ENCODE assay signal across 28 cellular contexts in the genomic region with DNA sequence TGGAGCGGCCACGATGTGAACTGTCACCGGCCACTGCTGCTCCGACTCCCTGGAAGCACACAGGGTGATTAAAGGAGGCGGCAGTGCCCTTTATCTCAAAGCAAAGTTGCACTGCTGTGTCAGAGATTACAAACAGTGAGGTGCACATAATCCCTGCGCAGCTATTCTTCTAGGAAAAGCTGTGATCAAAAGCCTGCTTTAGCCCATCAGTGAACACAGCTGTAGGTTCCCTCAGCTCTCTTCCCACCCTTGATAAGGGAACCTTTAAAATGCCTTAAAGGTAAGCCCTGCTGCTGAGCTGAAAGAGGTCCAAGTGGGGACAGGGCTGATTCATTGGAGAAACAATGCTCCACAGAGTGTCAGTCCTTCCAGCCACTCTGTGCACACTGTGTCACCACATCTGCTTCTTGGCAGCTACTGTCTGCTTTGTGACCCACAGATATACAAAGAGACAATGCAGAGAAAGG.
DNase-seq lines count a peak whose midpoint lies in the region; ATAC-seq, FAIRE-seq and TF ChIP-seq lines count a peak whose summit lies in the region.
"Had no signal": no experiment of that assay in that cellular context is flagged by ENCODE, and none has a peak within 500 bp of the region (broad histone marks: within the 10 kb centered on the region; RNA-seq: fewer than 3 reads in every experiment).

No MANE protein-coding gene starts in this region.

- H3K9ac ChIP-seq in mesendoderm (ENCODE audit: low read length) = no peak overlapping the region
- H3K9ac ChIP-seq: parathyroid adenoma had no signal

- no peak overlapping the region for H2BK15ac ChIP-seq in mesendoderm (replicated peaks; ENCODE audit: low read depth)

- H3K36me3 ChIP-seq in ectodermal cell (ENCODE audit: control insufficient read depth, insufficient read depth, low read length) (no peaks in the 10 kb centered on the region), mesendoderm (ENCODE audit: control insufficient read depth, insufficient read depth, low read length) (no peaks in the 10 kb centered on the region)
- H3K36me3 ChIP-seq: adrenal gland, brain microvascular endothelial cell, right atrium auricular region had no signal

- H3K4ac ChIP-seq in mesendoderm (ENCODE audit: low read depth, low read length) = no peak overlapping the region

- no peak overlapping the region for H3K27ac Mint-ChIP-seq in natural killer cell treated with Interleukin-12 subunit alpha and Interleukin-12 subunit beta and Interleukin-15 and Interleukin-18, amount 100 ng/mL, for 72 hours
- H3K27ac Mint-ChIP-seq: activated CD8-positive, alpha-beta T cell treated with anti-CD3 and anti-CD28 coated beads, Interleukin-2, amount 10 ng/mL, durations not matched to agents 7 days and 5 days; activated naive CD4-positive, alpha-beta T cell treated with anti-CD3 and anti-CD28 coated beads for 36 hours; B cell; natural killer cell had no signal

- FAIRE-seq in GM12891 (lab: Jason Lieb, UNC) = no peak
- FAIRE-seq: urothelium cell line had no signal

- no peak overlapping the region for H3K4me3 ChIP-seq in ectodermal cell (ENCODE audit: insufficient read depth, low read depth, low read length)
- H3K4me3 ChIP-seq in mesendoderm (ENCODE audit: low read length) = no peak overlapping the region
- H3K4me3 ChIP-seq: adrenal gland, right atrium auricular region had no signal

- peak overlapping the region; percentile 8 for H3K27ac ChIP-seq in ectodermal cell (ENCODE audit: insufficient read depth, low read depth, low read length, poor library complexity, severe bottlenecking)
- H3K27ac ChIP-seq in mesendoderm (ENCODE audit: low read depth, low read length) = no peak overlapping the region
- peak overlapping the region; percentile 68 for H3K27ac ChIP-seq in substantia nigra (ENCODE audit: low read depth, low read length, poor library complexity, severe bottlenecking)
- H3K27ac ChIP-seq: adrenal gland, brain microvascular endothelial cell, epithelial cell of prostate, parathyroid adenoma, right atrium auricular region, VCaP had no signal

- TF ChIP-seq POLR2A in GM12891 (IDR thresholded peaks at IDR 0.05; ENCODE audit: low read depth, low read length) = no peak

- H3K9me3 Mint-ChIP-seq in natural killer cell treated with Interleukin-12 subunit alpha and Interleukin-12 subunit beta and Interleukin-15 and Interleukin-18, amount 100 ng/mL, for 72 hours = no peaks in the 10 kb centered on the region
- H3K9me3 Mint-ChIP-seq: activated naive CD4-positive, alpha-beta T cell treated with anti-CD3 and anti-CD28 coated beads for 36 hours; CD8-positive, alpha-beta memory T cell; natural killer cell had no signal

- H3K4me2 ChIP-seq in mesendoderm (ENCODE audit: low read length) = no peak overlapping the region

- H3K56ac ChIP-seq in mesendoderm (ENCODE audit: low read length) = no peak overlapping the region

- no peak overlapping the region for H4K8ac ChIP-seq in mesendoderm (ENCODE audit: low read depth, low read length)

- 55 to 79% methylated on average over 6 of the region's 6 CpGs for WGBS in ectodermal cell, 2 experiments
- no CpG with 5 or more reads among the region's 6 CpGs for WGBS in mesendoderm (ENCODE audit: extremely low coverage, insufficient coverage, low lambda C conversion rate)

- ATAC-seq in natural killer cell treated with Interleukin-12 subunit alpha and Interleukin-12 subunit beta and Interleukin-15 and Interleukin-18, amount 100 ng/mL, for 72 hours = no peak
- ATAC-seq: activated CD8-positive, alpha-beta T cell treated with anti-CD3 and anti-CD28 coated beads, Interleukin-2, amount 10 ng/mL, durations not matched to agents 7 days and 5 days; stimulated activated naive CD8-positive, alpha-beta T cell treated with anti-CD3 and anti-CD28 coated beads, Interleukin-15, Interleukin-2, amounts not matched to agents 100 U/mL and 50 U/mL, for 24 hours had no signal

- no peak overlapping the region for H2BK5ac ChIP-seq in mesendoderm (ENCODE audit: low read length)

- no peak overlapping the region for H2BK120ac ChIP-seq in mesendoderm (ENCODE audit: low read depth, low read length)

- no peak overlapping the region for H2AK5ac ChIP-seq in mesendoderm (ENCODE audit: low read length)

- H3K79me2 ChIP-seq in mesendoderm (ENCODE audit: control insufficient read depth, insufficient read depth, low read length) = no peaks in the 10 kb centered on the region
- H3K79me2 ChIP-seq: parathyroid adenoma had no signal

- H3K4me1 Mint-ChIP-seq in natural killer cell treated with Interleukin-12 subunit alpha and Interleukin-12 subunit beta and Interleukin-15 and Interleukin-18, amount 100 ng/mL, for 72 hours (ENCODE audit: low read depth in 2 of 2) = no peaks in the 10 kb centered on the region
- H3K4me1 Mint-ChIP-seq: B cell; CD8-positive, alpha-beta memory T cell; natural killer cell had no signal

- H3K18ac ChIP-seq in mesendoderm (ENCODE audit: low read length) = no peak overlapping the region

- H3K36me3 Mint-ChIP-seq in natural killer cell treated with Interleukin-12 subunit alpha and Interleukin-12 subunit beta and Interleukin-15 and Interleukin-18, amount 100 ng/mL, for 72 hours = no peaks in the 10 kb centered on the region
- H3K36me3 Mint-ChIP-seq: natural killer cell had no signal

- no peak overlapping the region for H3K23ac ChIP-seq in mesendoderm (ENCODE audit: low read length)

- H4K5ac ChIP-seq in mesendoderm (ENCODE audit: low read length) = no peak overlapping the region

- H3K79me1 ChIP-seq in mesendoderm (ENCODE audit: low read length) = no peaks in the 10 kb centered on the region

- peak; percentile 71 for DNase-seq in OCI-M1 (lab: John Stamatoyannopoulos, UW)
- peak; percentile 50 for DNase-seq in mesendoderm
- peak in 43 of 49 donors; percentile 2 to 86 (median 39) for DNase-seq in substantia nigra (lab: John Stamatoyannopoulos, UW)
- DNase-seq in natural killer cell treated with Interleukin-12 subunit alpha and Interleukin-12 subunit beta and Interleukin-15 and Interleukin-18, amount 100 ng/mL, for 72 hours (ENCODE audit: low spot score) = no peak
- DNase-seq in GM12891 (ENCODE audit: insufficient read length, low spot score) = no peak
- DNase-seq in islet precursor cell = no peak
- DNase-seq: activated CD4-positive, alpha-beta T cell treated with anti-CD3 and anti-CD28 coated beads for 4 hours; activated CD8-positive, alpha-beta T cell treated with anti-CD3 and anti-CD28 coated beads, Interleukin-2, amount 10 ng/mL, durations not matched to agents 7 days and 5 days; activated naive CD4-positive, alpha-beta T cell treated with anti-CD3 and anti-CD28 coated beads for 36 hours; adrenal gland; brain microvascular endothelial cell; CD8-positive, alpha-beta memory T cell; DMS 273 treated with DMSO at 0.1 percent for 48 hours; effector CD8-positive, alpha-beta T cell; natural killer cell; NCI-H1417 treated with DMSO at 0.1 percent for 48 hours; NCI-H345; stimulated activated CD4-positive, alpha-beta T cell treated with anti-CD3 and anti-CD28 coated beads, Interleukin-1b, Interleukin-23, amount 100 ng/mL, for 48 hours; stimulated activated naive CD8-positive, alpha-beta T cell treated with anti-CD3 and anti-CD28 coated beads, Interleukin-15, Interleukin-2, amounts not matched to agents 100 U/mL and 50 U/mL, for 24 hours; SW 1271; T-helper 9 cell had no signal

- H3K4me3 Mint-ChIP-seq in natural killer cell treated with Interleukin-12 subunit alpha and Interleukin-12 subunit beta and Interleukin-15 and Interleukin-18, amount 100 ng/mL, for 72 hours = no peak overlapping the region
- H3K4me3 Mint-ChIP-seq: activated CD8-positive, alpha-beta T cell treated with anti-CD3 and anti-CD28 coated beads, Interleukin-2, amount 10 ng/mL, durations not matched to agents 7 days and 5 days; activated naive CD4-positive, alpha-beta T cell treated with anti-CD3 and anti-CD28 coated beads for 36 hours; B cell; CD8-positive, alpha-beta memory T cell; natural killer cell had no signal

- H3K27me3 ChIP-seq in ectodermal cell (ENCODE audit: control insufficient read depth, insufficient read depth, low read length, poor library complexity, severe bottlenecking) = no peaks in the 10 kb centered on the region
- no peaks in the 10 kb centered on the region for H3K27me3 ChIP-seq in mesendoderm (ENCODE audit: insufficient read depth, low read length, poor library complexity)
- H3K27me3 ChIP-seq: adrenal gland, brain microvascular endothelial cell, right atrium auricular region had no signal

- H3K4me1 ChIP-seq in ectodermal cell (ENCODE audit: control insufficient read depth, insufficient read depth, low read length) (peaks cover 7% of the 10 kb centered on the region), mesendoderm (ENCODE audit: control insufficient read depth, low read depth, low read length) (no peaks in the 10 kb centered on the region)
- H3K4me1 ChIP-seq: adrenal gland, parathyroid adenoma had no signal

- H3K9me3 ChIP-seq in ectodermal cell (ENCODE audit: control insufficient read depth, low read length) = no peaks in the 10 kb centered on the region
- H3K9me3 ChIP-seq: adrenal gland, right atrium auricular region had no signal

- peaks cover 0 to 4% of the 10 kb centered on the region in 2 donors for H3K27me3 Mint-ChIP-seq in natural killer cell treated with Interleukin-12 subunit alpha and Interleukin-12 subunit beta and Interleukin-15 and Interleukin-18, amount 100 ng/mL, for 72 hours

TF ChIP-seq in GM12891, 5 proteins besides CTCF, POLR2A, EP300 and RAD21:
- no peak for TF ChIP-seq POLR2AphosphoS5 (IDR thresholded peaks at IDR 0.05; ENCODE audit: low read depth, low read length)
- TF ChIP-seq PAX5 (IDR thresholded peaks at IDR 0.05; ENCODE audit: insufficient read depth, low read length, severe bottlenecking) = no peak
- TF ChIP-seq TAF1 (IDR thresholded peaks at IDR 0.05; ENCODE audit: low read depth, low read length) = no peak
- no peak for TF ChIP-seq POU2F2 (IDR thresholded peaks at IDR 0.05; ENCODE audit: low read depth, low read length)
- no peak for TF ChIP-seq SPI1 (IDR thresholded peaks at IDR 0.05; ENCODE audit: low read depth, low read length)
TF ChIP-seq in GM12891: peak in this region for 0.

Comparison
In these comparisons a context has a peak if more than half of its experiments do, and no peak if none do; other contexts are left out.
1. DNase-seq: peak in OCI-M1 (single experiment), mesendoderm (single experiment) and substantia nigra (43 of 49); none in natural killer cell treated with Interleukin-12 subunit alpha and Interleukin-12 subunit beta and Interleukin-15 and Interleukin-18, amount 100 ng/mL, for 72 hours (single experiment), GM12891 (single experiment) and islet precursor cell (single experiment).